In the genomic region with DNA sequence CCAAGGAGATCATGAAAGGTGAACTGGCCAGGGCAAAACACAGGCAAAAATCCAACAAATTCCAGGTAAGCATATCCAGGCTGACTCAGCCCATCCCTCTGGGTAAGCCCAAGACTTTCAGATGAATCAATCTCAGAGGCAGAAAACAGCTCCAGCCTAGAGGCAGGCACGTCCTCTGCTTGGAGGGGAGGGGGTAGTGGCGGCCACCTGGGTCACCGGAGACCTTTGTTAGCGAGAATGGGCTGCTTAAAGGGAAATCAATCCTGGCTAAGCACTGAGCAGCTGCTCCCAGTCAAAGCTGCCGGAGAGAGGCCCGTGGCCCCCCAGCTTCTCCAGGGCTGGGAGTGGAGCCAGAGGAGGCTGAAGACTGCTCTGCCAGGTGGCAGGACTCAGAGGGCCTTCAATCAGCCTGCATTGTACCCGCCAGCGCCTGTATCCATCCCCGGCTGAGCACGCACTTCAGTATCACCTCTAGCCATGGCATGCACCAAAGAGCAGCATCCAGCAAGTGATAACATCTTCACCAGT, we compare ENCODE assay signal across 15 cellular contexts. TPM values are rescaled to one million over a fixed set of nuclear protein-coding genes. Genes with fewer than 3 reads are reported as not detected.
A peak's percentile ranks its signal among the peaks of the same experiment; 100 is the strongest.
DNase-seq lines count a peak whose midpoint lies in the region; ATAC-seq and TF ChIP-seq lines count a peak whose summit lies in the region.
"Had no signal": no experiment of that assay in that cellular context is flagged by ENCODE, and none has a peak within 500 bp of the region (broad histone marks: within the 10 kb centered on the region; RNA-seq: fewer than 3 reads in every experiment).

No MANE protein-coding gene starts in this region.

- in situ Hi-C loops in Panc1 (cut with HindIII; ENCODE audit: low pct_unique_long_range_greater_than_20kb, low sequenced_read_pairs), result no loop called here

- H3K4me1 Mint-ChIP-seq in glutamatergic neuron (ENCODE audit: low read depth, unreplicated experiment), result peaks cover 7% of the 10 kb centered on the region
- H3K4me1 Mint-ChIP-seq in activated CD4-positive, alpha-beta T cell treated with anti-CD3 and anti-CD28 coated beads, Interleukin-2, amount 10 ng/mL, durations not matched to agents 24 days and 14 days, result peaks cover 4% of the 10 kb centered on the region

- H3K27me3 ChIP-seq in Panc1 (ENCODE audit: control insufficient read depth, insufficient read depth, low read length) (no peaks in the 10 kb centered on the region), BE2C (no peaks in the 10 kb centered on the region)

- no TSS peak for BruUV-seq in Panc1 (replicated peaks; lab: Mats Ljungman, UMichigan)

- H3K36me3 Mint-ChIP-seq in glutamatergic neuron (ENCODE audit: unreplicated experiment), result no peaks in the 10 kb centered on the region
- H3K36me3 Mint-ChIP-seq in activated CD4-positive, alpha-beta T cell treated with anti-CD3 and anti-CD28 coated beads, Interleukin-2, amount 10 ng/mL, durations not matched to agents 24 days and 14 days (ENCODE audit: low read depth), result no peaks in the 10 kb centered on the region
- H3K36me3 Mint-ChIP-seq: natural killer cell treated with Interleukin-12 subunit alpha and Interleukin-12 subunit beta and Interleukin-15 and Interleukin-18, amount 100 ng/mL, for 72 hours had no signal

- no peak overlapping the region for H3K27ac ChIP-seq in Panc1 (ENCODE audit: low read length)
- H3K27ac ChIP-seq: SJSA1 had no signal

- peaks cover 11% of the 10 kb centered on the region for H3K9me3 Mint-ChIP-seq in glutamatergic neuron (ENCODE audit: unreplicated experiment)
- H3K9me3 Mint-ChIP-seq in activated CD4-positive, alpha-beta T cell treated with anti-CD3 and anti-CD28 coated beads, Interleukin-2, amount 10 ng/mL, durations not matched to agents 24 days and 14 days, result no peaks in the 10 kb centered on the region
- H3K9me3 Mint-ChIP-seq: activated CD4-positive, alpha-beta T cell treated with anti-CD3 and anti-CD28 coated beads, Interleukin-2, amount 10 ng/mL, durations not matched to agents 7 days and 5 days; central memory CD8-positive, alpha-beta T cell; natural killer cell treated with Interleukin-12 subunit alpha and Interleukin-12 subunit beta and Interleukin-15 and Interleukin-18, amount 100 ng/mL, for 72 hours had no signal

- TF ChIP-seq CTCF in Panc1 (IDR thresholded peaks at IDR 0.05) (no peak), glutamatergic neuron (IDR thresholded peaks at IDR 0.05; ENCODE audit: partially characterized antibody, unreplicated experiment) (no peak), BE2C (IDR thresholded peaks at IDR 0.05; ENCODE audit: low read depth, low read length) (no peak)

- POLR2A ChIA-PET in Panc1 (lab: Charles Lee), result no interaction called here

- intact Hi-C loops in Panc1 (cut with micrococcal nuclease; ENCODE audit: unreplicated experiment), result no loop called here
- intact Hi-C loops in activated CD4-positive, alpha-beta T cell treated with anti-CD3 and anti-CD28 coated beads, Interleukin-2, amount 10 ng/mL, durations not matched to agents 24 days and 14 days (cut with micrococcal nuclease), result no loop called here

- H3K36me3 ChIP-seq in Panc1 (ENCODE audit: control insufficient read depth, insufficient read depth, low read length) (no peaks in the 10 kb centered on the region), BE2C (no peaks in the 10 kb centered on the region)
- H3K36me3 ChIP-seq: SJSA1 had no signal

- peak overlapping the region; percentile 97 for H3K27ac Mint-ChIP-seq in glutamatergic neuron (ENCODE audit: unreplicated experiment)
- no peak overlapping the region for H3K27ac Mint-ChIP-seq in activated CD4-positive, alpha-beta T cell treated with anti-CD3 and anti-CD28 coated beads, Interleukin-2, amount 10 ng/mL, durations not matched to agents 24 days and 14 days
- H3K27ac Mint-ChIP-seq: activated CD4-positive, alpha-beta T cell treated with anti-CD3 and anti-CD28 coated beads, Interleukin-2, amount 10 ng/mL, durations not matched to agents 7 days and 5 days; natural killer cell treated with Interleukin-12 subunit alpha and Interleukin-12 subunit beta and Interleukin-15 and Interleukin-18, amount 100 ng/mL, for 72 hours had no signal

- CTCF ChIA-PET in Panc1 (lab: Charles Lee), result interaction anchor here (0.7 kb wide), 1 partner anchor 77 kb away, joined by 3 read pairs; no protein-coding TSS in a partner anchor

- H3K9me3 ChIP-seq in Panc1 (ENCODE audit: control insufficient read depth, insufficient read depth, low read depth, low read length) (no peaks in the 10 kb centered on the region), BE2C (no peaks in the 10 kb centered on the region)
- H3K9me3 ChIP-seq: SJSA1 had no signal

- DNase-seq in D341Med (ENCODE audit: low spot score), result peak; percentile 86
- DNase-seq in NCI-H1417 (lab: John Stamatoyannopoulos, UW), result peak in 2 of 3 experiments; percentile 21 to 70
- DNase-seq in Panc1 (ENCODE audit: low read depth, low spot score), result no peak
- DNase-seq in glutamatergic neuron, result peak; percentile 83
- DNase-seq in BE2C, result no peak
- no peak for DNase-seq in activated CD4-positive, alpha-beta T cell treated with anti-CD3 and anti-CD28 coated beads, Interleukin-2, amount 10 ng/mL, durations not matched to agents 24 days and 14 days
- DNase-seq: activated CD4-positive, alpha-beta T cell treated with anti-CD3 and anti-CD28 coated beads, Interleukin-2, amount 10 ng/mL, durations not matched to agents 7 days and 5 days; activated gamma-delta T cell treated with Interleukin-2 at 50 U/mL for 16 hours; NCI-H187 treated with DMSO at 0.1 percent for 48 hours; stimulated activated CD4-positive, alpha-beta T cell treated with anti-CD3 and anti-CD28 coated beads, Interleukin-12 subunit alpha, Interleukin-12 subunit beta, amount 100 ng/mL, for 4 hours had no signal

- ATAC-seq in Panc1, result peak; percentile 63
- ATAC-seq in HG03196 (IDR thresholded peaks at IDR 0.05; ENCODE audit: unreplicated experiment), result no peak
- no peak for ATAC-seq in HG03460 (IDR thresholded peaks at IDR 0.05; ENCODE audit: unreplicated experiment)
- ATAC-seq: natural killer cell treated with Interleukin-12 subunit alpha and Interleukin-12 subunit beta and Interleukin-15 and Interleukin-18, amount 100 ng/mL, for 72 hours had no signal

- H3K4me3 Mint-ChIP-seq in glutamatergic neuron (ENCODE audit: unreplicated experiment), result peak overlapping the region; percentile 32
- H3K4me3 Mint-ChIP-seq in activated CD4-positive, alpha-beta T cell treated with anti-CD3 and anti-CD28 coated beads, Interleukin-2, amount 10 ng/mL, durations not matched to agents 24 days and 14 days, result no peak overlapping the region
- H3K4me3 Mint-ChIP-seq: activated CD4-positive, alpha-beta T cell treated with anti-CD3 and anti-CD28 coated beads, Interleukin-2, amount 10 ng/mL, durations not matched to agents 7 days and 5 days; central memory CD8-positive, alpha-beta T cell; natural killer cell treated with Interleukin-12 subunit alpha and Interleukin-12 subunit beta and Interleukin-15 and Interleukin-18, amount 100 ng/mL, for 72 hours had no signal

- H3K4me3 ChIP-seq in Panc1 (ENCODE audit: low read depth in 2 of 2, low read length in 2 of 2), result no peak overlapping the region
- H3K4me3 ChIP-seq in BE2C (ENCODE audit: low read depth, low read length), result no peak overlapping the region
- H3K4me3 ChIP-seq: SJSA1 had no signal

- peaks cover 10% of the 10 kb centered on the region for H3K27me3 Mint-ChIP-seq in glutamatergic neuron (ENCODE audit: unreplicated experiment)
- peaks cover 2% of the 10 kb centered on the region for H3K27me3 Mint-ChIP-seq in activated CD4-positive, alpha-beta T cell treated with anti-CD3 and anti-CD28 coated beads, Interleukin-2, amount 10 ng/mL, durations not matched to agents 24 days and 14 days
- H3K27me3 Mint-ChIP-seq: activated CD4-positive, alpha-beta T cell treated with anti-CD3 and anti-CD28 coated beads, Interleukin-2, amount 10 ng/mL, durations not matched to agents 7 days and 5 days had no signal

- H3K4me1 ChIP-seq in Panc1 (ENCODE audit: control insufficient read depth, insufficient read depth, low read length) (0 out of 2 replicates have a peak, but pooled peaks cover 3% of the 10 kb centered on the region), BE2C (no peaks in the 10 kb centered on the region)
- H3K4me1 ChIP-seq: SJSA1 had no signal

RNA-seq across cellular contexts. Expression of a gene that starts 48.2 kb away (rescaled TPM):
- total RNA-seq in Panc1 (2021; ENCODE audit: unreplicated experiment) (102 TPM), glutamatergic neuron (ENCODE audit: unreplicated experiment) (110 TPM)
- polyA plus RNA-seq in Panc1 (2012; ENCODE audit: insufficient read length), result 114 TPM
- polyA plus RNA-seq in BE2C (2012; ENCODE audit: insufficient read depth, insufficient read length, low read depth), result 289 TPM
- total RNA-seq in activated CD4-positive, alpha-beta T cell treated with anti-CD3 and anti-CD28 coated beads, Interleukin-2, amount 10 ng/mL, durations not matched to agents 24 days and 14 days, result 87.9 and 93.0 TPM in 2 replicates

RNA-seq across cellular contexts. Expression of a gene that starts 53.0 kb away (rescaled TPM):
- total RNA-seq in Panc1 (2021; ENCODE audit: unreplicated experiment) (9.7 TPM), glutamatergic neuron (ENCODE audit: unreplicated experiment) (19.5 TPM)
- 11.9 TPM for polyA plus RNA-seq in Panc1 (2012; ENCODE audit: insufficient read length)
- polyA plus RNA-seq in BE2C (2012; ENCODE audit: insufficient read depth, insufficient read length, low read depth), result 0.43 TPM
- total RNA-seq in activated CD4-positive, alpha-beta T cell treated with anti-CD3 and anti-CD28 coated beads, Interleukin-2, amount 10 ng/mL, durations not matched to agents 24 days and 14 days, result 0.82 and 0.88 TPM in 2 replicates
- total RNA-seq: natural killer cell treated with Interleukin-12 subunit alpha and Interleukin-12 subunit beta and Interleukin-15 and Interleukin-18, amount 100 ng/mL, for 72 hours had no signal

RNA-seq across cellular contexts. Expression of a gene that starts 55.6 kb away (rescaled TPM):
- total RNA-seq in Panc1 (2021; ENCODE audit: unreplicated experiment), result 379 TPM
- 631 TPM for polyA plus RNA-seq in Panc1 (2012; ENCODE audit: insufficient read length)
- total RNA-seq in glutamatergic neuron (ENCODE audit: unreplicated experiment), result 324 TPM
- polyA plus RNA-seq in BE2C (2012; ENCODE audit: insufficient read depth, insufficient read length, low read depth), result 907 TPM
- total RNA-seq in activated CD4-positive, alpha-beta T cell treated with anti-CD3 and anti-CD28 coated beads, Interleukin-2, amount 10 ng/mL, durations not matched to agents 24 days and 14 days, result 355 and 359 TPM in 2 replicates

Comparison
In these comparisons a context has a peak if more than half of its experiments do, and no peak if none do; other contexts are left out.
1. DNase-seq: peak in D341Med (single experiment), NCI-H1417 (2 of 3) and glutamatergic neuron (single experiment); none in Panc1 (single experiment), BE2C (single experiment) and activated CD4-positive, alpha-beta T cell treated with anti-CD3 and anti-CD28 coated beads, Interleukin-2, amount 10 ng/mL, durations not matched to agents 24 days and 14 days (single experiment).